ENCODE assay signal across 30 cellular contexts in the genomic region with DNA sequence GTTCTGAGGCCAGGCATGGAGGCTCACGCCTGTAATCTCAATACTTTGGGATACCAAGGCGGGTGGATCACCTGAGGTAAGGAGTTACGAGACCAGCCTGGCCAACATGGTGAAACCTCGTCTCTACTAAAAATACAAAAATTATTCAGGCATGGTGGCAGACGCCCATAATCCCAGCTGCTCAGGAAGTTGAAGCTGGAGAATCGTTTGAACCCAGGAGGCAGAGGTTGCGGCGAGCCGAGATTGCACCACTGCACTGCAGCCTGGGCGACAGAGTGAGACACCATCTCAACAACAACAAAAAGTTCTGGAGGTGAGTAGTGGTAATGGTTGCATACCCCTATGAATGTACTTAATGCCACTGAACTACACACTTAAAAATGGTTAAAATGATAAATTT.
"Had no signal": no experiment of that assay in that cellular context is flagged by ENCODE, and none has a peak within 500 bp of the region (broad histone marks: within the 10 kb centered on the region; RNA-seq: fewer than 3 reads in every experiment).

No MANE protein-coding gene starts in this region.

- H3K27ac ChIP-seq: adrenal gland, breast epithelium, Peyer's patch, WERI-Rb-1 had no signal

- H3K4me3 Mint-ChIP-seq: activated CD4-positive, alpha-beta T cell treated with anti-CD3 and anti-CD28 coated beads, Interleukin-2, amount 10 ng/mL, durations not matched to agents 7 days and 5 days; activated CD8-positive, alpha-beta T cell treated with anti-CD3 and anti-CD28 coated beads, Interleukin-2, amount 10 ng/mL, durations not matched to agents 7 days and 5 days; activated naive CD4-positive, alpha-beta T cell treated with anti-CD3 and anti-CD28 coated beads for 36 hours; activated T-cell treated with anti-CD3 and anti-CD28 coated beads, Interleukin-2, amount 50 U/mL, for 4 hours; activated T-helper 1 cell treated with anti-CD3 and anti-CD28 coated beads, Interleukin-12 subunit alpha, Interleukin-12 subunit beta, Interleukin-2, Interleukin-4 antibody, amounts not matched to agents 30 ng/mL and 10 ng/mL and 1 ng/mL, durations not matched to agents 14 hours and 24 hours and 36 hours had no signal

- H3K9me3 ChIP-seq: adrenal gland, body of pancreas, breast epithelium, Peyer's patch had no signal

- H3K27me3 Mint-ChIP-seq: activated CD4-positive, alpha-beta T cell treated with anti-CD3 and anti-CD28 coated beads, Interleukin-2, amount 10 ng/mL, durations not matched to agents 7 days and 5 days had no signal

- ATAC-seq: activated CD8-positive, alpha-beta T cell treated with anti-CD3 and anti-CD28 coated beads, Interleukin-2, amount 10 ng/mL, durations not matched to agents 7 days and 5 days; activated naive CD4-positive, alpha-beta T cell treated with anti-CD3 and anti-CD28 coated beads, Interleukin-2, amount 50 U/mL, for 72 hours; activated T-cell treated with anti-CD3 and anti-CD28 coated beads, Interleukin-2, amount 50 U/mL, for 4 hours; Right ventricle myocardium inferior; SK-N-SH treated with all-trans-retinoic acid at 6 μM for 48 hours had no signal

- H3K4me1 ChIP-seq: adrenal gland, breast epithelium had no signal

- H3K27me3 ChIP-seq: adrenal gland, body of pancreas, breast epithelium, Peyer's patch had no signal

- H3K9me3 Mint-ChIP-seq: activated naive CD4-positive, alpha-beta T cell treated with anti-CD3 and anti-CD28 coated beads for 36 hours; activated T-cell treated with anti-CD3 and anti-CD28 coated beads, Interleukin-2, amount 50 U/mL, for 4 hours had no signal

- H3K4me3 ChIP-seq: adrenal gland, body of pancreas, breast epithelium, Peyer's patch had no signal

- DNase-seq: activated CD4-positive, alpha-beta T cell treated with anti-CD3 and anti-CD28 coated beads for 1 hour; activated CD4-positive, alpha-beta T cell treated with anti-CD3 and anti-CD28 coated beads, Interleukin-2, amount 10 ng/mL, durations not matched to agents 7 days and 5 days; activated CD4-positive, alpha-beta T cell treated with anti-CD3 and anti-CD28 coated beads, Interleukin-2, amount 50 U/mL, for 48 hours; activated CD4-positive, CD25-positive, alpha-beta regulatory T cell; activated CD8-positive, alpha-beta memory T cell treated with anti-CD3 and anti-CD28 coated beads, Interleukin-2, amount 50 U/mL, for 4 hours; activated CD8-positive, alpha-beta T cell treated with anti-CD3 and anti-CD28 coated beads, Interleukin-2, amount 10 ng/mL, durations not matched to agents 7 days and 5 days; activated gamma-delta T cell treated with Interleukin-2 at 50 U/mL for 16 hours; activated naive CD4-positive, alpha-beta T cell treated with anti-CD3 and anti-CD28 coated beads for 36 hours; activated T-cell treated with anti-CD3 and anti-CD28 coated beads for 4 hours; activated T-cell treated with anti-CD3 and anti-CD28 coated beads, Interleukin-2, amount 50 U/mL, for 4 hours; adrenal gland; body of pancreas; NCI-H187; NCI-H2107; NCI-H2171 treated with DMSO at 0.1 percent for 48 hours; NCI-H2227 treated with DMSO at 0.1 percent for 48 hours; NCI-H446; Peyer's patch; RPMI8226; SIG-M5; SW 1271; T-helper 1 cell; T-helper 2 cell; T-helper 9 cell; WERI-Rb-1 had no signal

- H3K27ac Mint-ChIP-seq: activated CD8-positive, alpha-beta T cell treated with anti-CD3 and anti-CD28 coated beads, Interleukin-2, amount 10 ng/mL, durations not matched to agents 7 days and 5 days; activated naive CD4-positive, alpha-beta T cell treated with anti-CD3 and anti-CD28 coated beads for 36 hours; activated naive CD4-positive, alpha-beta T cell treated with anti-CD3 and anti-CD28 coated beads, Interleukin-2, amount 50 U/mL, for 72 hours; activated T-helper 1 cell treated with anti-CD3 and anti-CD28 coated beads, Interleukin-12 subunit alpha, Interleukin-12 subunit beta, Interleukin-2, Interleukin-4 antibody, amounts not matched to agents 30 ng/mL and 10 ng/mL and 1 ng/mL, durations not matched to agents 14 hours and 24 hours and 36 hours had no signal

- H3K36me3 ChIP-seq: adrenal gland, breast epithelium, Peyer's patch, WERI-Rb-1 had no signal

- H3K36me3 Mint-ChIP-seq: activated naive CD4-positive, alpha-beta T cell treated with anti-CD3 and anti-CD28 coated beads, Interleukin-2, amount 50 U/mL, for 72 hours had no signal
